In genomic region chr2:210476194-210477128, GRCh38 we compare ENCODE assay signal across 8 cellular contexts. TPM values are rescaled to one million over a fixed set of nuclear protein-coding genes. Genes with fewer than 3 reads are reported as not detected.
A peak's percentile ranks its signal among the peaks of the same experiment; 100 is the strongest.
DNase-seq lines count a peak whose midpoint lies in the region; ATAC-seq and TF ChIP-seq lines count a peak whose summit lies in the region.

Gene LANCL1 (minus strand): TSS chr2:210476759. CDS start chr2:210476396, 363 bp downstream.

- intact Hi-C loops in naive thymus-derived CD4-positive, alpha-beta T cell (cut with micrococcal nuclease) = loop anchor here (1.0 to 2.0 kb wide), 3 partner anchors 305 to 474 kb away; partner anchors contain the start of genes KANSL1L (in 2 of the 2) and RPE (in 2 of the 2)

- peak; percentile 87 for DNase-seq in DND-41
- DNase-seq in Karpas-422 = peak; percentile 95
- peak; percentile 94 for DNase-seq in RWPE1 (ENCODE audit: low spot score)
- peak; percentile 83 to 87 for DNase-seq in fibroblast of lung (ENCODE audit: low read depth in 2 of 2)
- DNase-seq in naive thymus-derived CD4-positive, alpha-beta T cell = peak; percentile 56 to 80 (median 74)
- DNase-seq in stimulated activated naive B cell treated with anti-CD40 and anti-IgM and Interleukin-4, amounts not matched to agents 10 μg/mL and 1 μg/mL and 100 μg/mL, for 72 hours = peak; percentile 82

- TF ChIP-seq CTCF in DND-41 (IDR thresholded peaks at IDR 0.05; ENCODE audit: borderline replicate concordance, extremely low read depth, low read length, poor library complexity, severe bottlenecking) = no peak
- no peak for TF ChIP-seq CTCF in RWPE1 (conservative IDR thresholded peaks at IDR 0.05; ENCODE audit: low read depth)
- TF ChIP-seq CTCF in fibroblast of lung (conservative IDR thresholded peaks at IDR 0.05 in 1 of 2, IDR thresholded peaks at IDR 0.05 in 1 of 2; ENCODE audit: low read depth in 1 of 2, low read length in 2 of 2) = no peak

- H3K4me1 ChIP-seq in DND-41 (ENCODE audit: insufficient read depth, low read length) (peaks cover 34% of the 10 kb centered on the region), Karpas-422 (ENCODE audit: low read length) (peaks cover 34% of the 10 kb centered on the region), fibroblast of lung (ENCODE audit: control insufficient read depth, extremely low read depth, insufficient read depth, low read length) (peaks cover 4% of the 10 kb centered on the region)
- H3K4me1 ChIP-seq in naive thymus-derived CD4-positive, alpha-beta T cell (ENCODE audit: control insufficient read depth in 2 of 2, insufficient read depth in 2 of 2, low read length in 2 of 2) = peaks cover 16 to 20% of the 10 kb centered on the region in 2 donors

- H4K20me1 ChIP-seq in DND-41 (ENCODE audit: insufficient read depth, low read length) (no peaks in the 10 kb centered on the region), Karpas-422 (ENCODE audit: insufficient read depth, low read depth, low read length) (no peaks in the 10 kb centered on the region), fibroblast of lung (ENCODE audit: control insufficient read depth, extremely low read depth, insufficient read depth, low read length) (no peaks in the 10 kb centered on the region)

- H3K9me3 ChIP-seq in DND-41 (ENCODE audit: insufficient read depth, low read length, severe bottlenecking) (no peaks in the 10 kb centered on the region), Karpas-422 (ENCODE audit: low read length) (no peaks in the 10 kb centered on the region), fibroblast of lung (ENCODE audit: control insufficient read depth, insufficient read depth, low read depth, low read length) (no peaks in the 10 kb centered on the region)
- H3K9me3 ChIP-seq in naive thymus-derived CD4-positive, alpha-beta T cell (ENCODE audit: control insufficient read depth in 2 of 3, low read length in 3 of 3) = no peaks in the 10 kb centered on the region

- H3K79me2 ChIP-seq in DND-41 (ENCODE audit: insufficient read depth, low read length) (peaks cover 26% of the 10 kb centered on the region), Karpas-422 (ENCODE audit: low read length) (peaks cover 40% of the 10 kb centered on the region), fibroblast of lung (ENCODE audit: control insufficient read depth, insufficient read depth, low read length) (peaks cover 8% of the 10 kb centered on the region)

- H3K4me1 Mint-ChIP-seq in activated T-helper 17 cell treated with anti-CD3 and anti-CD28 coated beads, Interleukin-2, amount 50 U/mL, for 72 hours = peaks cover 23% of the 10 kb centered on the region
- peaks cover 38 to 86% (median 71%) of the 10 kb centered on the region in 7 donors for H3K4me1 Mint-ChIP-seq in naive thymus-derived CD4-positive, alpha-beta T cell
- peaks cover 15 to 21% of the 10 kb centered on the region in 2 donors for H3K4me1 Mint-ChIP-seq in stimulated activated naive B cell treated with anti-CD40 and anti-IgM and Interleukin-4, amounts not matched to agents 10 μg/mL and 1 μg/mL and 100 μg/mL, for 72 hours

- H3K9me3 Mint-ChIP-seq in activated T-helper 17 cell treated with anti-CD3 and anti-CD28 coated beads, Interleukin-2, amount 50 U/mL, for 72 hours = no peaks in the 10 kb centered on the region
- peaks cover 0 to 2% (median 0%) of the 10 kb centered on the region in 11 donors for H3K9me3 Mint-ChIP-seq in naive thymus-derived CD4-positive, alpha-beta T cell
- no peaks in the 10 kb centered on the region for H3K9me3 Mint-ChIP-seq in stimulated activated naive B cell treated with anti-CD40 and anti-IgM and Interleukin-4, amounts not matched to agents 10 μg/mL and 1 μg/mL and 100 μg/mL, for 72 hours

- CTCF ChIA-PET in RWPE1 (lab: Yijun Ruan, JAX) = interaction anchor here (0.9 kb wide), 1 partner anchor 27 kb away, joined by 5 read pairs; no protein-coding TSS in a partner anchor
- CTCF ChIA-PET in naive thymus-derived CD4-positive, alpha-beta T cell (lab: Charles Lee) = no interaction called here

- peak within 1 kb of the TSS; percentile 93 for H3K27ac Mint-ChIP-seq in activated T-helper 17 cell treated with anti-CD3 and anti-CD28 coated beads, Interleukin-2, amount 50 U/mL, for 72 hours
- peak within 1 kb of the TSS; percentile 97 to 100 (median 99) for H3K27ac Mint-ChIP-seq in naive thymus-derived CD4-positive, alpha-beta T cell
- peak within 1 kb of the TSS; percentile 97 for H3K27ac Mint-ChIP-seq in stimulated activated naive B cell treated with anti-CD40 and anti-IgM and Interleukin-4, amounts not matched to agents 10 μg/mL and 1 μg/mL and 100 μg/mL, for 72 hours

- H3K4me2 ChIP-seq in DND-41 (ENCODE audit: insufficient read depth, low read length) (peak within 1 kb of the TSS; percentile 82), Karpas-422 (ENCODE audit: low read depth, low read length, poor library complexity, severe bottlenecking) (peak within 1 kb of the TSS; percentile 90), fibroblast of lung (ENCODE audit: extremely low read depth, insufficient read depth, low read length) (peak within 1 kb of the TSS; percentile 91)

- peak within 1 kb of the TSS; percentile 71 to 80 for H3K4me3 ChIP-seq in DND-41 (ENCODE audit: low read depth in 1 of 2, low read length in 2 of 2)
- peak within 1 kb of the TSS; percentile 85 for H3K4me3 ChIP-seq in Karpas-422 (ENCODE audit: low read length)
- peak within 1 kb of the TSS; percentile 83 to 87 (median 85) for H3K4me3 ChIP-seq in fibroblast of lung (replicated peaks in 1 of 4; ENCODE audit: control extremely low read depth in 1 of 4, insufficient read depth in 1 of 4, low read depth in 3 of 4, low read length in 4 of 4)
- H3K4me3 ChIP-seq in naive thymus-derived CD4-positive, alpha-beta T cell (ENCODE audit: low read length) = peak within 1 kb of the TSS; percentile 93

- no peaks in the 10 kb centered on the region for H3K27me3 Mint-ChIP-seq in activated T-helper 17 cell treated with anti-CD3 and anti-CD28 coated beads, Interleukin-2, amount 50 U/mL, for 72 hours
- no peaks in the 10 kb centered on the region for H3K27me3 Mint-ChIP-seq in naive thymus-derived CD4-positive, alpha-beta T cell
- H3K27me3 Mint-ChIP-seq in stimulated activated naive B cell treated with anti-CD40 and anti-IgM and Interleukin-4, amounts not matched to agents 10 μg/mL and 1 μg/mL and 100 μg/mL, for 72 hours = no peaks in the 10 kb centered on the region

- POLR2A ChIA-PET in RWPE1 (lab: Yijun Ruan, JAX; ENCODE audit: low non-redundant PET) = no interaction called here
- POLR2A ChIA-PET in naive thymus-derived CD4-positive, alpha-beta T cell (lab: Charles Lee) = no interaction called here

- peaks cover 30% of the 10 kb centered on the region for H3K36me3 Mint-ChIP-seq in activated T-helper 17 cell treated with anti-CD3 and anti-CD28 coated beads, Interleukin-2, amount 50 U/mL, for 72 hours (ENCODE audit: low read depth)
- peaks cover 3 to 21% (median 10%) of the 10 kb centered on the region in 5 donors for H3K36me3 Mint-ChIP-seq in naive thymus-derived CD4-positive, alpha-beta T cell
- H3K36me3 Mint-ChIP-seq in stimulated activated naive B cell treated with anti-CD40 and anti-IgM and Interleukin-4, amounts not matched to agents 10 μg/mL and 1 μg/mL and 100 μg/mL, for 72 hours = peaks cover 5% of the 10 kb centered on the region in 2 donors

- H3K27ac ChIP-seq in DND-41 (ENCODE audit: low read length) (peak within 1 kb of the TSS; percentile 98), Karpas-422 (ENCODE audit: low read length) (peak within 1 kb of the TSS; percentile 72), RWPE1 (peak within 1 kb of the TSS; percentile 71), fibroblast of lung (ENCODE audit: insufficient read depth, low read length) (peak within 1 kb of the TSS; percentile 69)
- peak within 1 kb of the TSS; percentile 81 for H3K27ac ChIP-seq in naive thymus-derived CD4-positive, alpha-beta T cell (ENCODE audit: low read depth, low read length)

- H3K4me3 Mint-ChIP-seq in activated T-helper 17 cell treated with anti-CD3 and anti-CD28 coated beads, Interleukin-2, amount 50 U/mL, for 72 hours = peak within 1 kb of the TSS; percentile 89
- H3K4me3 Mint-ChIP-seq in naive thymus-derived CD4-positive, alpha-beta T cell = peak within 1 kb of the TSS; percentile 97 to 100 (median 100)
- peak within 1 kb of the TSS; percentile 91 to 95 for H3K4me3 Mint-ChIP-seq in stimulated activated naive B cell treated with anti-CD40 and anti-IgM and Interleukin-4, amounts not matched to agents 10 μg/mL and 1 μg/mL and 100 μg/mL, for 72 hours

- H2AFZ ChIP-seq in DND-41 (ENCODE audit: low read depth, low read length) = peak within 1 kb of the TSS; percentile 77
- peak within 1 kb of the TSS; percentile 38 for H2AFZ ChIP-seq in Karpas-422 (ENCODE audit: low read length)
- peak within 1 kb of the TSS; percentile 84 for H2AFZ ChIP-seq in fibroblast of lung (ENCODE audit: low read length)

- no peaks in the 10 kb centered on the region for H3K9me2 ChIP-seq in Karpas-422 (replicated peaks; ENCODE audit: insufficient read depth, low read length)

- H3K9ac ChIP-seq in DND-41 (ENCODE audit: low read depth, low read length) (peak within 1 kb of the TSS; percentile 99), Karpas-422 (ENCODE audit: low read length) (peak within 1 kb of the TSS; percentile 90), fibroblast of lung (ENCODE audit: insufficient read depth, low read length) (peak within 1 kb of the TSS; percentile 78)

- H3K36me3 ChIP-seq in DND-41 (ENCODE audit: insufficient read depth, low read length) = peaks cover 31% of the 10 kb centered on the region
- H3K36me3 ChIP-seq in Karpas-422 (ENCODE audit: insufficient read depth, low read length) = peaks cover 20% of the 10 kb centered on the region
- H3K36me3 ChIP-seq in fibroblast of lung (ENCODE audit: control insufficient read depth, insufficient read depth, low read length) = no peaks in the 10 kb centered on the region
- peaks cover 0 to 19% (median 5%) of the 10 kb centered on the region in 3 experiments for H3K36me3 ChIP-seq in naive thymus-derived CD4-positive, alpha-beta T cell (ENCODE audit: control insufficient read depth in 2 of 3, insufficient read depth in 3 of 3, low read length in 3 of 3)

- ATAC-seq in DND-41 (ENCODE audit: insufficient read depth, low read depth) (peak; percentile 99), GM21825 (IDR thresholded peaks at IDR 0.05; ENCODE audit: unreplicated experiment) (peak; percentile 100)
- peak; percentile 100 for ATAC-seq in activated T-helper 17 cell treated with anti-CD3 and anti-CD28 coated beads, Interleukin-2, amount 50 U/mL, for 72 hours (replicated peaks)
- peak; percentile 99 for ATAC-seq in naive thymus-derived CD4-positive, alpha-beta T cell
- peak; percentile 100 for ATAC-seq in stimulated activated naive B cell treated with anti-CD40 and anti-IgM and Interleukin-4, amounts not matched to agents 10 μg/mL and 1 μg/mL and 100 μg/mL, for 72 hours (replicated peaks)

- H3K27me3 ChIP-seq in DND-41 (ENCODE audit: insufficient read depth, low read length, poor library complexity) (no peaks in the 10 kb centered on the region), Karpas-422 (ENCODE audit: low read length) (no peaks in the 10 kb centered on the region), fibroblast of lung (ENCODE audit: control insufficient read depth, insufficient read depth, low read length) (no peaks in the 10 kb centered on the region)
- H3K27me3 ChIP-seq in naive thymus-derived CD4-positive, alpha-beta T cell (ENCODE audit: control insufficient read depth in 2 of 2, insufficient read depth in 2 of 2, low read length in 2 of 2) = no peaks in the 10 kb centered on the region

RNA-seq across cellular contexts. Expression of gene LANCL1, which starts in this region (rescaled TPM):
- 48.7 and 126 TPM in 2 replicates for total RNA-seq in Karpas-422 (2014; rRNA removed; shearing (Covaris generic); ENCODE audit: low replicate concordance)
- 10 to 100 TPM; 21.3 to 31.0 TPM for total RNA-seq in activated T-helper 17 cell treated with anti-CD3 and anti-CD28 coated beads, Interleukin-2, amount 50 U/mL, for 72 hours
- 32.6 and 56.1 TPM in 2 replicates for total RNA-seq in fibroblast of lung
- polyA plus RNA-seq in fibroblast of lung = 55.1 and 71.8 TPM in 2 replicates
- 30.7 and 39.6 TPM in 2 replicates for polyA plus RNA-seq in fibroblast of lung (2012)
- 45.3 and 77.0 TPM in 2 replicates for polyA minus RNA-seq in fibroblast of lung (ENCODE audit: low replicate concordance)
- 10 to 100 TPM; 18.2 to 37.3 (median 31.5) TPM for total RNA-seq in naive thymus-derived CD4-positive, alpha-beta T cell
- polyA plus RNA-seq in naive thymus-derived CD4-positive, alpha-beta T cell = 10 to 100 TPM; 20.5 to 25.4 TPM

Comparison
In these comparisons a context has a peak if more than half of its experiments do, and no peak if none do; other contexts are left out.
1. Peak in every context shown above with its lines: DNase-seq, ATAC-seq, H3K4me3 ChIP-seq and H3K27ac ChIP-seq.